In genomic region chr7:143948733-143949132, GRCh38 we compare ENCODE assay signal across 1 cellular context.
TF ChIP-seq lines count a peak whose summit lies in the region.

No MANE protein-coding gene starts in this region.

TF ChIP-seq in K562, 482 proteins besides CTCF, POLR2A, EP300 and RAD21:
- TF ChIP-seq HNRNPH1 (optimal IDR thresholded peaks at IDR 0.05; ENCODE audit: low read depth, low read length): no peak
- no peak for TF ChIP-seq ZNF551 (CRISPR knock-in tag; IDR thresholded peaks at IDR 0.05)
- no peak for TF ChIP-seq HSF4 (CRISPR knock-in tag; IDR thresholded peaks at IDR 0.05; ENCODE audit: borderline replicate concordance)
- no peak for TF ChIP-seq GATA2 (CRISPR knock-in tag; IDR thresholded peaks at IDR 0.05)
- TF ChIP-seq DEAF1 (CRISPR knock-in tag; IDR thresholded peaks at IDR 0.05): no peak
- TF ChIP-seq CREBBP (IDR thresholded peaks at IDR 0.05; ENCODE audit: low read depth, low read length): no peak
- no peak for TF ChIP-seq MXI1 (IDR thresholded peaks at IDR 0.05; ENCODE audit: low read depth, low read length)
- no peak for TF ChIP-seq YY1 (IDR thresholded peaks at IDR 0.05; ENCODE audit: borderline replicate concordance in 1 of 3, control insufficient read depth in 1 of 3, extremely low read depth in 1 of 3, insufficient read depth in 3 of 3, insufficient read length in 1 of 3, insufficient replicate concordance in 2 of 3, low read depth in 1 of 3, low read length in 2 of 3)
- no peak for TF ChIP-seq E2F3 (CRISPR knock-in tag; IDR thresholded peaks at IDR 0.05)
- TF ChIP-seq ZNF639 (CRISPR knock-in tag; conservative IDR thresholded peaks at IDR 0.05 in 1 of 2, IDR thresholded peaks at IDR 0.05 in 1 of 2): no peak
- no peak for TF ChIP-seq ZNF609 (CRISPR knock-in tag; IDR thresholded peaks at IDR 0.05; ENCODE audit: borderline replicate concordance)
- no peak for TF ChIP-seq PHF21A (IDR thresholded peaks at IDR 0.05; ENCODE audit: borderline replicate concordance, low read depth)
- no peak for TF ChIP-seq ZNF584 (CRISPR knock-in tag; IDR thresholded peaks at IDR 0.05; ENCODE audit: low read depth)
- no peak for TF ChIP-seq BHLHE40 (IDR thresholded peaks at IDR 0.05; ENCODE audit: low read length)
